8 cellular contexts compared by ENCODE assay signal in genomic region chr7:128405345-128406146, GRCh38. TPM values are rescaled to one million over a fixed set of nuclear protein-coding genes. Genes with fewer than 3 reads are reported as not detected.
DNase-seq lines count a peak whose midpoint lies in the region; TF ChIP-seq lines count a peak whose summit lies in the region.

No MANE protein-coding gene starts in this region.

- peaks cover 0 to 29% (median 2%) of the 10 kb centered on the region in 3 donors for H3K36me3 Mint-ChIP-seq in CD8-positive, alpha-beta memory T cell
- H3K36me3 Mint-ChIP-seq in MCF 10A (ENCODE audit: insufficient read depth, unreplicated experiment): peaks cover 25% of the 10 kb centered on the region

- peak overlapping the region in 4 of 8 donors; percentile 38 to 81 (median 77) for H3K27ac Mint-ChIP-seq in CD8-positive, alpha-beta memory T cell
- peak overlapping the region; percentile 79 for H3K27ac Mint-ChIP-seq in MCF 10A (ENCODE audit: low read depth, unreplicated experiment)

- no peaks in the 10 kb centered on the region for H3K27me3 Mint-ChIP-seq in CD8-positive, alpha-beta memory T cell
- no peaks in the 10 kb centered on the region for H3K27me3 Mint-ChIP-seq in MCF 10A (ENCODE audit: insufficient read depth, unreplicated experiment)

- H3K27ac ChIP-seq in CD8-positive, alpha-beta memory T cell (ENCODE audit: low read depth, low read length): peak overlapping the region; percentile 51

- TF ChIP-seq CTCF in MCF 10A (IDR thresholded peaks at IDR 0.05; ENCODE audit: unreplicated experiment): no peak

- CTCF ChIA-PET in CD8-positive, alpha-beta memory T cell (lab: Charles Lee): interaction anchor here (1.1 to 10.4 kb wide), 3 partner anchors 12 to 19 kb away, joined by 4 to 136 read pairs (median 7); no protein-coding TSS in a partner anchor
- CTCF ChIA-PET in MCF 10A (lab: Yijun Ruan, JAX): interaction anchor here (0.7 to 10.2 kb wide), 9 partner anchors 9 to 70 kb away, joined by 3 to 160 read pairs (median 7); no protein-coding TSS in a partner anchor

- H3K4me3 Mint-ChIP-seq in CD8-positive, alpha-beta memory T cell: peak overlapping the region; percentile 74 to 93 (median 85)
- peak overlapping the region; percentile 80 for H3K4me3 Mint-ChIP-seq in MCF 10A (ENCODE audit: unreplicated experiment)

- H3K9me3 Mint-ChIP-seq in CD8-positive, alpha-beta memory T cell: no peaks in the 10 kb centered on the region
- H3K9me3 Mint-ChIP-seq in MCF 10A (ENCODE audit: unreplicated experiment): no peaks in the 10 kb centered on the region

- peak overlapping the region; percentile 70 for H3K4me3 ChIP-seq in CD8-positive, alpha-beta memory T cell (ENCODE audit: low read length)

- peak; percentile 57 to 75 (median 62) for DNase-seq in CD8-positive, alpha-beta memory T cell
- DNase-seq in HK-2 (ENCODE audit: unreplicated experiment): peak; percentile 46
- peak; percentile 64 for DNase-seq in T-helper 22 cell (ENCODE audit: low read depth)
- DNase-seq in MCF 10A (ENCODE audit: unreplicated experiment): peak; percentile 43
- peak; percentile 39 for DNase-seq in kidney tubule cell (ENCODE audit: low spot score)
- peak in 2 of 3 experiments; percentile 28 to 60 for DNase-seq in stimulated activated CD4-positive, alpha-beta T cell treated with anti-CD3 and anti-CD28 coated beads, TNF-alpha, amount 100 ng/mL, for 24 hours (ENCODE audit: low read depth in 3 of 3)
- DNase-seq in GOT3 (lab: John Stamatoyannopoulos, UW): no peak
- no peak for DNase-seq in medulla oblongata (ENCODE audit: extremely low spot score)

- H3K9me3 ChIP-seq in CD8-positive, alpha-beta memory T cell (ENCODE audit: low read length): no peaks in the 10 kb centered on the region

- peaks cover 45% of the 10 kb centered on the region for H3K4me1 ChIP-seq in CD8-positive, alpha-beta memory T cell (ENCODE audit: insufficient read depth, low read length)

- BruUV-seq in MCF 10A (replicated peaks; lab: Mats Ljungman, UMichigan): no TSS peak

- peaks cover 6% of the 10 kb centered on the region for H3K36me3 ChIP-seq in CD8-positive, alpha-beta memory T cell (ENCODE audit: insufficient read depth, low read length)

- peaks cover 36 to 55% (median 54%) of the 10 kb centered on the region in 3 donors for H3K4me1 Mint-ChIP-seq in CD8-positive, alpha-beta memory T cell
- H3K4me1 Mint-ChIP-seq in MCF 10A (ENCODE audit: insufficient read depth, unreplicated experiment): peaks cover 17% of the 10 kb centered on the region

- POLR2A ChIA-PET in CD8-positive, alpha-beta memory T cell (lab: Charles Lee): no interaction called here
- POLR2A ChIA-PET in MCF 10A (lab: Yijun Ruan, JAX): interaction anchor here (0.5 to 1.6 kb wide), 6 partner anchors 10 to 167 kb away, joined by 3 to 6 read pairs (median 4); partner anchors contain the start of genes HILPDA and RBM28

- intact Hi-C loops in MCF 10A (cut with micrococcal nuclease): no loop called here

- H3K27me3 ChIP-seq in CD8-positive, alpha-beta memory T cell (ENCODE audit: insufficient read depth, low read length, poor library complexity, severe bottlenecking): no peaks in the 10 kb centered on the region

RNA-seq across cellular contexts. Expression of gene IMPDH1, which starts 4.2 kb away (rescaled TPM):
- 10 to 100 TPM; 69.1 to 70.4 TPM for total RNA-seq in CD8-positive, alpha-beta memory T cell
- 48.3 TPM for polyA plus RNA-seq in CD8-positive, alpha-beta memory T cell
- 66.4 and 74.0 TPM in 2 replicates for total RNA-seq in MCF 10A (2022)

RNA-seq across cellular contexts. Expression of gene PRRT4, which starts 44.1 kb away (rescaled TPM):
- total RNA-seq in CD8-positive, alpha-beta memory T cell: under 1 TPM; 0.22 to 0.35 TPM
- polyA plus RNA-seq in CD8-positive, alpha-beta memory T cell: 0.09 TPM
- total RNA-seq in MCF 10A (2022): not detected in 2 replicates

RNA-seq across cellular contexts. Expression of gene HILPDA, which starts 50.1 kb away (rescaled TPM):
- 10 to 100 TPM; 16.7 to 17.5 TPM for total RNA-seq in CD8-positive, alpha-beta memory T cell
- 2.5 TPM for polyA plus RNA-seq in CD8-positive, alpha-beta memory T cell
- total RNA-seq in MCF 10A (2022): 6.2 and 8.3 TPM in 2 replicates

Comparison
In these comparisons a context has a peak if more than half of its experiments do, and no peak if none do; other contexts are left out.
1. DNase-seq: peak in CD8-positive, alpha-beta memory T cell (5 of 5), HK-2 (single experiment), T-helper 22 cell (single experiment), MCF 10A (single experiment), kidney tubule cell (single experiment) and stimulated activated CD4-positive, alpha-beta T cell treated with anti-CD3 and anti-CD28 coated beads, TNF-alpha, amount 100 ng/mL, for 24 hours (2 of 3); none in GOT3 (single experiment) and medulla oblongata (single experiment).